In the genomic region with DNA sequence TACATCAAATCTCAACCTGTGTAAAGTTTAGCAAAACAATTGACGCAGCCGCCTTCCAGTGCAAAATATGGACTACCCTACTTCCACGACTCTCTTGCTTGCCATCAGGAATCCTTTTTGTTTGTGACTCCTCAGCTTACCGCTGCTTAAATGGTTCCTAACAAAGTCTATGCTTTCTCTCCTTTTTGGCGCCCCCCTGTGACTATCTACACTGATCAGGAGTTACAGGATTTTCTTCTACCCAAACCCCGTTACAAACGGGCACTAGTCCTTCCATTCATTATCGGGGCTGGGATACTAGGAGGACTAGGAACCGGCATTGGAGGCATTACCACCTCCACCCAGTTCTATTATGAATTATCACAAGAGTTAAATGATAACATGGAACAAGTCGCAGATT, we compare ENCODE assay signal across 1 cellular context.
TF ChIP-seq lines count a peak whose summit lies in the region.

No MANE protein-coding gene starts in this region.

TF ChIP-seq in WTC11, 78 proteins besides CTCF, POLR2A, EP300 and RAD21:
- TF ChIP-seq GRHL2 (CRISPR knock-in tag; IDR thresholded peaks at IDR 0.05; ENCODE audit: insufficient replicate concordance, severe bottlenecking) (no peak), RORB (CRISPR knock-in tag; IDR thresholded peaks at IDR 0.05) (no peak)
- TF ChIP-seq, protein P1, sequence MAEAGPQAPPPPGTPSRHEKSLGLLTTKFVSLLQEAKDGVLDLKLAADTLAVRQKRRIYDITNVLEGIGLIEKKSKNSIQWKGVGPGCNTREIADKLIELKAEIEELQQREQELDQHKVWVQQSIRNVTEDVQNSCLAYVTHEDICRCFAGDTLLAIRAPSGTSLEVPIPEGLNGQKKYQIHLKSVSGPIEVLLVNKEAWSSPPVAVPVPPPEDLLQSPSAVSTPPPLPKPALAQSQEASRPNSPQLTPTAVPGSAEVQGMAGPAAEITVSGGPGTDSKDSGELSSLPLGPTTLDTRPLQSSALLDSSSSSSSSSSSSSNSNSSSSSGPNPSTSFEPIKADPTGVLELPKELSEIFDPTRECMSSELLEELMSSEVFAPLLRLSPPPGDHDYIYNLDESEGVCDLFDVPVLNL (CRISPR knock-in tag; IDR thresholded peaks at IDR 0.05; ENCODE audit: borderline replicate concordance, low read depth), result no peak
- TF ChIP-seq, protein P2, sequence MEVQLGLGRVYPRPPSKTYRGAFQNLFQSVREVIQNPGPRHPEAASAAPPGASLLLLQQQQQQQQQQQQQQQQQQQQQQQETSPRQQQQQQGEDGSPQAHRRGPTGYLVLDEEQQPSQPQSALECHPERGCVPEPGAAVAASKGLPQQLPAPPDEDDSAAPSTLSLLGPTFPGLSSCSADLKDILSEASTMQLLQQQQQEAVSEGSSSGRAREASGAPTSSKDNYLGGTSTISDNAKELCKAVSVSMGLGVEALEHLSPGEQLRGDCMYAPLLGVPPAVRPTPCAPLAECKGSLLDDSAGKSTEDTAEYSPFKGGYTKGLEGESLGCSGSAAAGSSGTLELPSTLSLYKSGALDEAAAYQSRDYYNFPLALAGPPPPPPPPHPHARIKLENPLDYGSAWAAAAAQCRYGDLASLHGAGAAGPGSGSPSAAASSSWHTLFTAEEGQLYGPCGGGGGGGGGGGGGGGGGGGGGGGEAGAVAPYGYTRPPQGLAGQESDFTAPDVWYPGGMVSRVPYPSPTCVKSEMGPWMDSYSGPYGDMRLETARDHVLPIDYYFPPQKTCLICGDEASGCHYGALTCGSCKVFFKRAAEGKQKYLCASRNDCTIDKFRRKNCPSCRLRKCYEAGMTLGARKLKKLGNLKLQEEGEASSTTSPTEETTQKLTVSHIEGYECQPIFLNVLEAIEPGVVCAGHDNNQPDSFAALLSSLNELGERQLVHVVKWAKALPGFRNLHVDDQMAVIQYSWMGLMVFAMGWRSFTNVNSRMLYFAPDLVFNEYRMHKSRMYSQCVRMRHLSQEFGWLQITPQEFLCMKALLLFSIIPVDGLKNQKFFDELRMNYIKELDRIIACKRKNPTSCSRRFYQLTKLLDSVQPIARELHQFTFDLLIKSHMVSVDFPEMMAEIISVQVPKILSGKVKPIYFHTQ (CRISPR knock-in tag; IDR thresholded peaks at IDR 0.05), result no peak
- TF ChIP-seq, protein P3, sequence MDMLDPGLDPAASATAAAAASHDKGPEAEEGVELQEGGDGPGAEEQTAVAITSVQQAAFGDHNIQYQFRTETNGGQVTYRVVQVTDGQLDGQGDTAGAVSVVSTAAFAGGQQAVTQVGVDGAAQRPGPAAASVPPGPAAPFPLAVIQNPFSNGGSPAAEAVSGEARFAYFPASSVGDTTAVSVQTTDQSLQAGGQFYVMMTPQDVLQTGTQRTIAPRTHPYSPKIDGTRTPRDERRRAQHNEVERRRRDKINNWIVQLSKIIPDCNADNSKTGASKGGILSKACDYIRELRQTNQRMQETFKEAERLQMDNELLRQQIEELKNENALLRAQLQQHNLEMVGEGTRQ (CRISPR knock-in tag; IDR thresholded peaks at IDR 0.05), result no peak
